Comparison of ENCODE assay signal across 15 cellular contexts in genomic region chr17:50602514-50603235, GRCh38. TPM values are rescaled to one million over a fixed set of nuclear protein-coding genes. Genes with fewer than 3 reads are reported as not detected.
DNase-seq lines count a peak whose midpoint lies in the region; ATAC-seq and TF ChIP-seq lines count a peak whose summit lies in the region.
"Had no signal": no experiment of that assay in that cellular context is flagged by ENCODE, and none has a peak within 500 bp of the region (broad histone marks: within the 10 kb centered on the region; RNA-seq: fewer than 3 reads in every experiment).

No MANE protein-coding gene starts in this region.

- DNase-seq in DMS79 treated with DMSO at 0.1 percent for 48 hours (lab: John Stamatoyannopoulos, UW): peak; percentile 9
- no peak for DNase-seq in DMS79 (lab: John Stamatoyannopoulos, UW)
- no peak for DNase-seq in WERI-Rb-1
- no peak for DNase-seq in foreskin keratinocyte
- DNase-seq in neural progenitor cell (ENCODE audit: low spot score): no peak
- no peak for DNase-seq in NCI-H1436 treated with DMSO at 0.1 percent for 48 hours (lab: John Stamatoyannopoulos, UW)
- DNase-seq in NCI-H146 (lab: John Stamatoyannopoulos, UW): no peak
- DNase-seq: CD8-positive, alpha-beta T cell; IMR-90; KBM-7 had no signal

- no peak overlapping the region for H3K4me2 ChIP-seq in neural progenitor cell

- no peak overlapping the region for H3K4me3 Mint-ChIP-seq in neural progenitor cell
- H3K4me3 Mint-ChIP-seq: CD14-positive monocyte; CD8-positive, alpha-beta T cell had no signal

- TF ChIP-seq CTCF in WERI-Rb-1 (IDR thresholded peaks at IDR 0.05; ENCODE audit: low read depth, low read length): no peak
- TF ChIP-seq CTCF in foreskin keratinocyte (conservative IDR thresholded peaks at IDR 0.05): no peak
- TF ChIP-seq CTCF in neural progenitor cell (IDR thresholded peaks at IDR 0.05): no peak

- H3K4me3 ChIP-seq in WERI-Rb-1 (ENCODE audit: low read depth, low read length): no peak overlapping the region
- H3K4me3 ChIP-seq in neural progenitor cell: no peak overlapping the region
- H3K4me3 ChIP-seq: GM23248 had no signal

- peaks cover 8% of the 10 kb centered on the region for H3K27me3 Mint-ChIP-seq in neural progenitor cell (ENCODE audit: insufficient read depth, low read depth)

- H3K79me2 ChIP-seq in neural progenitor cell (ENCODE audit: low read depth): no peaks in the 10 kb centered on the region

- peak overlapping the region; percentile 1 for H3K27ac ChIP-seq in WERI-Rb-1
- H3K27ac ChIP-seq in foreskin keratinocyte: no peak overlapping the region
- H3K27ac ChIP-seq in neural progenitor cell: no peak overlapping the region
- H3K27ac ChIP-seq: 22Rv1, GM23248, HL-60 had no signal

- no peaks in the 10 kb centered on the region for H3K4me1 ChIP-seq in foreskin keratinocyte
- peaks cover 5% of the 10 kb centered on the region for H3K4me1 ChIP-seq in neural progenitor cell

- ATAC-seq in foreskin keratinocyte (peak; percentile 9), HG02938 (IDR thresholded peaks at IDR 0.05; ENCODE audit: unreplicated experiment) (no peak)

- H2AFZ ChIP-seq in neural progenitor cell (replicated peaks): no peak overlapping the region
- H2AFZ ChIP-seq: GM23248 had no signal

- no peaks in the 10 kb centered on the region for H3F3A ChIP-seq in neural progenitor cell (ENCODE audit: low read depth)

- H3K36me3 ChIP-seq in WERI-Rb-1 (peaks cover 96% of the 10 kb centered on the region), neural progenitor cell (no peaks in the 10 kb centered on the region)

- H3K4me1 Mint-ChIP-seq in neural progenitor cell: peaks cover 34% of the 10 kb centered on the region

- peak overlapping the region; percentile 81 for H3K27ac Mint-ChIP-seq in neural progenitor cell
- H3K27ac Mint-ChIP-seq: CD8-positive, alpha-beta T cell had no signal

- H3K9ac ChIP-seq in neural progenitor cell: no peak overlapping the region
- H3K9ac ChIP-seq: GM23248 had no signal

- H3K27me3 ChIP-seq in WERI-Rb-1 (ENCODE audit: insufficient read depth, low read depth, severe bottlenecking): no peaks in the 10 kb centered on the region
- H3K27me3 ChIP-seq in foreskin keratinocyte: peaks cover 69% of the 10 kb centered on the region
- H3K27me3 ChIP-seq in neural progenitor cell: no peaks in the 10 kb centered on the region

- H3K36me3 Mint-ChIP-seq in neural progenitor cell: peaks cover 2% of the 10 kb centered on the region
- H3K36me3 Mint-ChIP-seq: CD14-positive monocyte; CD8-positive, alpha-beta T cell had no signal

- H3K9me3 Mint-ChIP-seq in neural progenitor cell: no peaks in the 10 kb centered on the region
- H3K9me3 Mint-ChIP-seq: CD14-positive monocyte; CD8-positive, alpha-beta T cell had no signal

- H4K20me1 ChIP-seq in neural progenitor cell (ENCODE audit: low read depth): no peaks in the 10 kb centered on the region

- no peaks in the 10 kb centered on the region for H3K9me3 ChIP-seq in WERI-Rb-1 (ENCODE audit: severe bottlenecking)
- no peaks in the 10 kb centered on the region for H3K9me3 ChIP-seq in neural progenitor cell (ENCODE audit: low read depth)

RNA-seq across cellular contexts. Expression of gene ABCC3, which starts 32.0 kb away (rescaled TPM):
- 22.5 and 28.4 TPM in 2 replicates for total RNA-seq in foreskin keratinocyte
- polyA plus RNA-seq in foreskin keratinocyte: 19.7 and 24.1 TPM in 2 replicates
- 0.22 TPM in 1 of 2 replicates, not detected in the other for total RNA-seq in neural progenitor cell (ENCODE audit: low replicate concordance)
- total RNA-seq: CD8-positive, alpha-beta T cell had no signal

RNA-seq across cellular contexts. Expression of gene CACNA1G, which starts 42.2 kb away (rescaled TPM):
- total RNA-seq in foreskin keratinocyte (0.20 and 0.28 TPM in 2 replicates), neural progenitor cell (ENCODE audit: low replicate concordance) (1.6 and 4.9 TPM in 2 replicates)
- 0.07 and 0.18 TPM in 2 replicates for polyA plus RNA-seq in foreskin keratinocyte
- polyA plus RNA-seq: CD14-positive monocyte had no signal

RNA-seq across cellular contexts. Expression of gene SPATA20, which starts 55.7 kb away (rescaled TPM):
- total RNA-seq in foreskin keratinocyte (33.8 and 53.6 TPM in 2 replicates), neural progenitor cell (ENCODE audit: low replicate concordance) (22.8 and 60.5 TPM in 2 replicates)
- polyA plus RNA-seq in foreskin keratinocyte: 25.1 and 46.4 TPM in 2 replicates

Comparison
In these comparisons a context has a peak if more than half of its experiments do, and no peak if none do; other contexts are left out.
1. RNA of gene ABCC3, which starts 32.0 kb away (total RNA-seq): 22.5 to 28.4 TPM in foreskin keratinocyte; 0.22 TPM in neural progenitor cell; every median in the first group is over 10 times any median in the second.